10 cellular contexts compared by ENCODE assay signal in genomic region chr10:71664585-71664984, GRCh38. TPM values are rescaled to one million over a fixed set of nuclear protein-coding genes. Genes with fewer than 3 reads are reported as not detected.
"Had no signal": no experiment of that assay in that cellular context is flagged by ENCODE, and none has a peak within 500 bp of the region (broad histone marks: within the 10 kb centered on the region; RNA-seq: fewer than 3 reads in every experiment).

No MANE protein-coding gene starts in this region.

- H3K4me3 ChIP-seq: GM23338, HAP-1 had no signal

- H3K4me3 Mint-ChIP-seq: GM23338, HFFc6 had no signal

- H3K27ac Mint-ChIP-seq: GM23338, HFFc6 had no signal

- ATAC-seq: HCT116 had no signal

- DNase-seq: H7, HFFc6, IMR-90, KBM-7 had no signal

- H3K9me3 Mint-ChIP-seq: HFFc6 had no signal

- H3K4me1 ChIP-seq: HAP-1 had no signal

- H2AFZ ChIP-seq: GM23338 had no signal

- H3K27ac ChIP-seq: HL-60 had no signal

- H3K36me3 ChIP-seq: HAP-1 had no signal

- H3K9me3 ChIP-seq: HAP-1 had no signal

- H3K4me2 ChIP-seq: GM23338 had no signal

RNA-seq across cellular contexts. Expression of gene C10orf105, which starts 55.0 kb away (rescaled TPM):
- total RNA-seq: H4, HFFc6, HT1080 had no signal
- polyA plus RNA-seq: IMR-90 had no signal
